Comparison of ENCODE assay signal across 8 cellular contexts in genomic region chr16:89656435-89657121, GRCh38. TPM values are rescaled to one million over a fixed set of nuclear protein-coding genes. Genes with fewer than 3 reads are reported as not detected.
DNase-seq lines count a peak whose midpoint lies in the region; ATAC-seq, FAIRE-seq and TF ChIP-seq lines count a peak whose summit lies in the region.

No MANE protein-coding gene starts in this region.

- TF ChIP-seq POLR2A in GM12891 (IDR thresholded peaks at IDR 0.05; ENCODE audit: low read depth, low read length): no peak

- no peak for TF ChIP-seq CTCF in cardiac muscle cell (IDR thresholded peaks at IDR 0.05; ENCODE audit: low read depth, low read length)
- TF ChIP-seq CTCF in choroid plexus epithelial cell (conservative IDR thresholded peaks at IDR 0.05; ENCODE audit: low read depth, low read length): no peak

- no peak for DNase-seq in cardiac muscle cell (ENCODE audit: low read depth in 1 of 2, low spot score in 1 of 2)
- DNase-seq in left ventricle myocardium superior: no peak
- DNase-seq in choroid plexus epithelial cell (ENCODE audit: low read depth): no peak
- no peak for DNase-seq in activated gamma-delta T cell (lab: John Stamatoyannopoulos, UW)
- DNase-seq in GM12891 (ENCODE audit: insufficient read length, low spot score): no peak
- no peak for DNase-seq in SW480 (ENCODE audit: low spot score)

- FAIRE-seq in GM12891 (lab: Jason Lieb, UNC): no peak

- H3K36me3 ChIP-seq in cardiac muscle cell: peaks cover 2% of the 10 kb centered on the region
- peaks cover 4 to 21% of the 10 kb centered on the region in 2 donors for H3K36me3 ChIP-seq in mucosa of rectum (ENCODE audit: control insufficient read depth in 2 of 2, insufficient read depth in 2 of 2, low read length in 2 of 2)

- H3K4me1 ChIP-seq in cardiac muscle cell (ENCODE audit: low read depth) (peaks cover 4% of the 10 kb centered on the region), mucosa of rectum (ENCODE audit: control insufficient read depth in 2 of 2, insufficient read depth in 2 of 2, low read length in 2 of 2) (peaks cover 12 to 13% of the 10 kb centered on the region in 2 donors)

- intact Hi-C loops in left ventricle myocardium superior (cut with micrococcal nuclease): no loop called here

- no peak for ATAC-seq in left ventricle myocardium superior
- ATAC-seq in HG02759 (IDR thresholded peaks at IDR 0.05; ENCODE audit: unreplicated experiment): no peak

- no peaks in the 10 kb centered on the region for H3K27me3 ChIP-seq in cardiac muscle cell
- H3K27me3 ChIP-seq in mucosa of rectum (ENCODE audit: control insufficient read depth in 2 of 2, insufficient read depth in 2 of 2, low read length in 2 of 2): no peaks in the 10 kb centered on the region

- H3K4me3 ChIP-seq in cardiac muscle cell (peak overlapping the region; percentile 90), choroid plexus epithelial cell (ENCODE audit: low read depth, low read length) (peak overlapping the region; percentile 100), mucosa of rectum (ENCODE audit: low read length in 2 of 2) (peak overlapping the region; percentile 95)

- H3K9me3 ChIP-seq in cardiac muscle cell (ENCODE audit: low read depth): no peaks in the 10 kb centered on the region
- no peaks in the 10 kb centered on the region for H3K9me3 ChIP-seq in mucosa of rectum (ENCODE audit: control insufficient read depth in 2 of 2, low read length in 2 of 2)

- H3K27ac ChIP-seq in cardiac muscle cell: no peak overlapping the region
- H3K27ac ChIP-seq in mucosa of rectum (ENCODE audit: low read depth in 2 of 2, low read length in 2 of 2): peak overlapping the region in 1 of 2 donors; percentile 86

- peak overlapping the region in 1 of 2 donors; percentile 91 for H3K9ac ChIP-seq in mucosa of rectum (ENCODE audit: low read depth in 1 of 2, low read length in 2 of 2)

TF ChIP-seq in GM12891, 5 proteins besides CTCF, POLR2A, EP300 and RAD21:
- no peak for TF ChIP-seq POLR2AphosphoS5 (IDR thresholded peaks at IDR 0.05; ENCODE audit: low read depth, low read length)
- TF ChIP-seq SPI1 (IDR thresholded peaks at IDR 0.05; ENCODE audit: low read depth, low read length): no peak
- TF ChIP-seq POU2F2 (IDR thresholded peaks at IDR 0.05; ENCODE audit: low read depth, low read length): no peak
- no peak for TF ChIP-seq TAF1 (IDR thresholded peaks at IDR 0.05; ENCODE audit: low read depth, low read length)
- TF ChIP-seq PAX5 (IDR thresholded peaks at IDR 0.05; ENCODE audit: insufficient read depth, low read length, severe bottlenecking): no peak

RNA-seq across cellular contexts. Expression of gene CHMP1A, which starts 0.9 kb away (rescaled TPM):
- total RNA-seq in cardiac muscle cell: 82.2 and 86.2 TPM in 2 replicates
- polyA plus RNA-seq in cardiac muscle cell: 87.5 and 89.6 TPM in 2 replicates
- 36.5 TPM for total RNA-seq in left ventricle myocardium superior
- polyA plus RNA-seq in GM12891 (2012; ENCODE audit: low read depth, missing spikeins): 49.0 TPM

RNA-seq across cellular contexts. Expression of gene SPATA33, which starts 1.1 kb away (rescaled TPM):
- total RNA-seq in cardiac muscle cell (8.3 and 12.6 TPM in 2 replicates), left ventricle myocardium superior (2.6 TPM)
- 13.2 and 13.5 TPM in 2 replicates for polyA plus RNA-seq in cardiac muscle cell
- polyA plus RNA-seq in GM12891 (2012; ENCODE audit: low read depth, missing spikeins): 4.1 TPM

RNA-seq across cellular contexts. Expression of gene CDK10, which starts 29.9 kb away (rescaled TPM):
- 58.8 and 76.3 TPM in 2 replicates for total RNA-seq in cardiac muscle cell
- 142 and 159 TPM in 2 replicates for polyA plus RNA-seq in cardiac muscle cell
- total RNA-seq in left ventricle myocardium superior: 23.6 TPM
- polyA plus RNA-seq in GM12891 (2012; ENCODE audit: low read depth, missing spikeins): 28.9 TPM

RNA-seq across cellular contexts. Expression of gene DPEP1, which starts 43.1 kb away (rescaled TPM):
- total RNA-seq in cardiac muscle cell: 0.78 and 2.2 TPM in 2 replicates
- 0.64 and 2.1 TPM in 2 replicates for polyA plus RNA-seq in cardiac muscle cell
- total RNA-seq in left ventricle myocardium superior: not detected
- polyA plus RNA-seq in GM12891 (2012; ENCODE audit: low read depth, missing spikeins): 0.13 TPM

RNA-seq across cellular contexts. Expression of gene SPATA2L, which starts 44.9 kb away (rescaled TPM):
- total RNA-seq in cardiac muscle cell (15.5 and 25.2 TPM in 2 replicates), left ventricle myocardium superior (2.3 TPM)
- 12.3 and 17.1 TPM in 2 replicates for polyA plus RNA-seq in cardiac muscle cell
- 4.0 TPM for polyA plus RNA-seq in GM12891 (2012; ENCODE audit: low read depth, missing spikeins)
